11 cellular contexts compared by ENCODE assay signal in the genomic region with DNA sequence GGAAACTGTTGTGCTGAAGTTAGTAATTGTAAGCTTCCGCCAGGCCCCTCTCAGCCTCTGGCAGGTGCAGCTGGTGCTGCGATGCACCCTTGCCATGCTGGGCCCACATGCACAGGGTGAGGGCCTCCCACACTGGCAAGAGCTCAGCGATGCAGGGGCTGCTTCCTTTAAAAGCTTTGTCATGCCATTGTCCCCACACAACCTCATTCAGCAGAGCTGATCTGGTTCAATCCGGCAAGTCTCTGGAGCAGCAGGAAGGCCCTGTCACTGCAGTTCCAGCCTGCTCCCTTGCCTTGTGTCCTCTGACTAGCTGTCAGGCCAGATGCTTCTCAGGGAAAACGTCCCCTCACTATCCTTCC.
A peak's percentile ranks its signal among the peaks of the same experiment; 100 is the strongest.
DNase-seq lines count a peak whose midpoint lies in the region; ATAC-seq and TF ChIP-seq lines count a peak whose summit lies in the region.
"Had no signal": no experiment of that assay in that cellular context is flagged by ENCODE, and none has a peak within 500 bp of the region (broad histone marks: within the 10 kb centered on the region; RNA-seq: fewer than 3 reads in every experiment).

No MANE protein-coding gene starts in this region.

- H3K4me3 ChIP-seq in AG10803 (ENCODE audit: low read length) (no peak overlapping the region), endodermal cell (ENCODE audit: low read length) (no peak overlapping the region)

- no peaks in the 10 kb centered on the region for H3K27me3 Mint-ChIP-seq in endodermal cell (ENCODE audit: insufficient read depth)
- no peaks in the 10 kb centered on the region for H3K27me3 Mint-ChIP-seq in nephron progenitor cell (ENCODE audit: low read depth, poor library complexity)
- H3K27me3 Mint-ChIP-seq in T-cell, result no peaks in the 10 kb centered on the region
- H3K27me3 Mint-ChIP-seq: activated naive CD8-positive, alpha-beta T cell treated with anti-CD3 and anti-CD28 coated beads, Interleukin-2, amount 10 ng/mL, durations not matched to agents 7 days and 5 days; CD4-positive, alpha-beta T cell had no signal

- ATAC-seq in T-cell (replicated peaks in 1 of 4) (no peak), HG03439 (IDR thresholded peaks at IDR 0.05; ENCODE audit: unreplicated experiment) (no peak)

- DNase-seq in AG10803 (ENCODE audit: low read depth), result peak; percentile 62
- peak; percentile 5 for DNase-seq in NCI-H187 treated with DMSO at 0.1 percent for 48 hours (lab: John Stamatoyannopoulos, UW)
- no peak for DNase-seq in endodermal cell
- DNase-seq in nephron progenitor cell, result no peak
- no peak for DNase-seq in T-cell
- DNase-seq in AML-193 (lab: John Stamatoyannopoulos, UW), result no peak
- no peak for DNase-seq in SKM-1 treated with dmso at 0.1 percent for 144 hours (lab: John Stamatoyannopoulos, UW; ENCODE audit: unreplicated experiment)
- DNase-seq: activated naive CD8-positive, alpha-beta T cell treated with anti-CD3 and anti-CD28 coated beads, Interleukin-2, amount 10 ng/mL, durations not matched to agents 7 days and 5 days; CD4-positive, alpha-beta T cell; SW 1271 had no signal

- WGBS in endodermal cell (ENCODE audit: insufficient coverage in 1 of 2, insufficient read length in 1 of 2), 2 experiments, result 66 to 75% methylated on average over 5 of the region's 5 CpGs

- H3K4me1 ChIP-seq in endodermal cell (ENCODE audit: control insufficient read depth, insufficient read depth, low read length), result no peaks in the 10 kb centered on the region

- H3K27me3 ChIP-seq in endodermal cell (ENCODE audit: control insufficient read depth, insufficient read depth, low read length, poor library complexity, severe bottlenecking), result no peaks in the 10 kb centered on the region

- no peak overlapping the region for H3K4me3 Mint-ChIP-seq in endodermal cell
- H3K4me3 Mint-ChIP-seq in nephron progenitor cell, result no peak overlapping the region
- H3K4me3 Mint-ChIP-seq in T-cell, result no peak overlapping the region
- H3K4me3 Mint-ChIP-seq: activated naive CD8-positive, alpha-beta T cell treated with anti-CD3 and anti-CD28 coated beads, Interleukin-2, amount 10 ng/mL, durations not matched to agents 7 days and 5 days; CD4-positive, alpha-beta T cell had no signal

- H3K9ac ChIP-seq in endodermal cell (ENCODE audit: extremely low read depth, low read length, poor library complexity, severe bottlenecking), result no peak overlapping the region

- TF ChIP-seq CTCF in AG10803 (conservative IDR thresholded peaks at IDR 0.05; ENCODE audit: low read length) (no peak), endodermal cell (conservative IDR thresholded peaks at IDR 0.05) (no peak), nephron progenitor cell (IDR thresholded peaks at IDR 0.05) (no peak)

- H3K36me3 Mint-ChIP-seq in endodermal cell (ENCODE audit: low read depth) (peaks cover 21% of the 10 kb centered on the region), nephron progenitor cell (ENCODE audit: low read depth) (peaks cover 23% of the 10 kb centered on the region), T-cell (peaks cover 21% of the 10 kb centered on the region)

- CTCF ChIA-PET in T-cell (lab: Charles Lee), result no interaction called here

- H3K9me3 Mint-ChIP-seq in endodermal cell, result peaks cover 20% of the 10 kb centered on the region
- peaks cover 23% of the 10 kb centered on the region for H3K9me3 Mint-ChIP-seq in nephron progenitor cell
- peaks cover 2 to 3% (median 2%) of the 10 kb centered on the region in 3 donors for H3K9me3 Mint-ChIP-seq in T-cell
- H3K9me3 Mint-ChIP-seq: activated naive CD8-positive, alpha-beta T cell treated with anti-CD3 and anti-CD28 coated beads, Interleukin-2, amount 10 ng/mL, durations not matched to agents 7 days and 5 days; CD4-positive, alpha-beta T cell had no signal

- peak overlapping the region; percentile 95 for H3K27ac ChIP-seq in endodermal cell (ENCODE audit: low read depth, low read length)

- POLR2A ChIA-PET in T-cell (lab: Charles Lee), result no interaction called here

- H3K4me1 Mint-ChIP-seq in endodermal cell (no peaks in the 10 kb centered on the region), nephron progenitor cell (peaks cover 35% of the 10 kb centered on the region), T-cell (no peaks in the 10 kb centered on the region)
- H3K4me1 Mint-ChIP-seq: activated naive CD8-positive, alpha-beta T cell treated with anti-CD3 and anti-CD28 coated beads, Interleukin-2, amount 10 ng/mL, durations not matched to agents 7 days and 5 days had no signal

- H3K9me3 ChIP-seq in endodermal cell (ENCODE audit: control insufficient read depth, low read length), result peaks cover 14% of the 10 kb centered on the region

- peaks cover 3% of the 10 kb centered on the region for H3K36me3 ChIP-seq in endodermal cell (ENCODE audit: control insufficient read depth, insufficient read depth, low read length)

- peak overlapping the region; percentile 55 for H3K27ac Mint-ChIP-seq in endodermal cell
- peak overlapping the region; percentile 80 for H3K27ac Mint-ChIP-seq in nephron progenitor cell
- no peak overlapping the region for H3K27ac Mint-ChIP-seq in T-cell
- H3K27ac Mint-ChIP-seq: activated naive CD8-positive, alpha-beta T cell treated with anti-CD3 and anti-CD28 coated beads, Interleukin-2, amount 10 ng/mL, durations not matched to agents 7 days and 5 days; CD4-positive, alpha-beta T cell had no signal

Comparison
In these comparisons a context has a peak if more than half of its experiments do, and no peak if none do; other contexts are left out.
1. DNase-seq: peak in AG10803 (single experiment) and NCI-H187 treated with DMSO at 0.1 percent for 48 hours (single experiment); none in endodermal cell (single experiment), nephron progenitor cell (single experiment), T-cell (0 of 34), AML-193 (0 of 2) and SKM-1 treated with dmso at 0.1 percent for 144 hours (single experiment).
2. H3K27ac Mint-ChIP-seq: peak in endodermal cell (single experiment) and nephron progenitor cell (single experiment); none in T-cell (0 of 2).